Comparison of ENCODE assay signal across 14 cellular contexts in the genomic region with DNA sequence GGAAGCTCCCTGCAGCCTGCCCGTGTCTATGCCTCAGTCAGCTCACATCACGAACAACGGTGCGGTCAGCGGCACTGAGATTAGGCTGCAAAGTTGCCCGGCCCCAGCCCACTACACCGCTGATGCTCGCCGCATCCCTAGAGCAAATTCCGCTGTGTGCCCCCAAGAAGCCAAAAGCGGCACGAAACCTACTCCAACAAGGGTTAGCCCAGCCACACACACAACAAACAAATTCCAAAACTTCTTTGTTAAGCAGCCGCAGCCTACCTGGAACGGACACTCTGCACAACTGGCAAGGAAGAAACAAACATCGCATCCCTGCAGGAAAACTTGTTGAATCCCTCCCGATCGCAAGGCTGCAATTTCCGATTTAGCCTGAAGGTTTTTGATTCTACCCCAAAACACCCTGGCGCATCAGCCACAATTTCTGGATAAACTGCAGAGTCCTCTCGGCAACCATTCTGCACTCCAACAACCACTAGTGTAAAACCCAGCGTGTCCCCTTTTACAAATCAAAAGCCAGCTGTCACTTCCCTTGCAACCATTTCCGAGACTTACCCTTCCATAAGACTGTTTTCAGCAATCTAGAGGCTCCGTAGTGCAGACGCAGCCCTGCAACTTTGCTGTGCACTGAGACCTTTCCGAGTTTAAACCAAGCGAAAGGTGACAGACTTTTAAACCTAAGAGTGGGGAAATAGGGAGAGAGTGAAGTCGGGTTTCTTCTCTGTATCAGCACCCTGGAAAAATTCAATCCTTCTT. TPM values are rescaled to one million over a fixed set of nuclear protein-coding genes. Genes with fewer than 3 reads are reported as not detected.
DNase-seq lines count a peak whose midpoint lies in the region; TF ChIP-seq lines count a peak whose summit lies in the region.
"Had no signal": no experiment of that assay in that cellular context is flagged by ENCODE, and none has a peak within 500 bp of the region (broad histone marks: within the 10 kb centered on the region; RNA-seq: fewer than 3 reads in every experiment).

No MANE protein-coding gene starts in this region.

- H3K79me2 ChIP-seq in ACC112 (ENCODE audit: control insufficient read depth, insufficient read depth, low read length, unreplicated experiment) (no peaks in the 10 kb centered on the region), neural cell (replicated peaks; ENCODE audit: insufficient read depth, low read length) (peaks cover 39% of the 10 kb centered on the region)

- H3F3A ChIP-seq in neural cell (ENCODE audit: insufficient read depth, low read length, poor library complexity, severe bottlenecking), result peaks cover 5% of the 10 kb centered on the region

- H3K27ac Mint-ChIP-seq in endodermal cell, result no peak overlapping the region
- H3K27ac Mint-ChIP-seq: dendritic cell treated with granulocyte-macrophage colony-stimulating factor and Interleukin-4, amounts not matched to agents 40 ng/mL and 50 ng/mL, for 4 days had no signal

- H3K27me3 ChIP-seq in ACC112 (ENCODE audit: insufficient read depth, low read length), result peaks cover 17% of the 10 kb centered on the region; the same call in 1 of the 2 replicates
- H3K27me3 ChIP-seq in endodermal cell (ENCODE audit: control insufficient read depth, insufficient read depth, low read length, poor library complexity, severe bottlenecking), result peaks cover 55% of the 10 kb centered on the region
- no peaks in the 10 kb centered on the region for H3K27me3 ChIP-seq in neural cell (ENCODE audit: insufficient read depth, low read depth, low read length)

- H2AFZ ChIP-seq in ACC112 (ENCODE audit: low read length, unreplicated experiment) (peak overlapping the region; percentile 96), neural cell (ENCODE audit: low read depth, low read length) (peak overlapping the region; percentile 25)

- 1 to 3% methylated on average over 10 to 27 of the region's 27 CpGs for WGBS in endodermal cell (ENCODE audit: insufficient coverage in 1 of 2, insufficient read length in 1 of 2), 2 experiments

- H3K36me3 Mint-ChIP-seq in endodermal cell (ENCODE audit: low read depth), result no peaks in the 10 kb centered on the region

- no peak overlapping the region for H3K27ac ChIP-seq in ACC112 (ENCODE audit: low read depth, low read length)
- H3K27ac ChIP-seq in endodermal cell (ENCODE audit: low read depth, low read length), result no peak overlapping the region
- H3K27ac ChIP-seq in neural cell (ENCODE audit: low read length), result peak overlapping the region; percentile 79

- no peaks in the 10 kb centered on the region for H4K20me1 ChIP-seq in neural cell (ENCODE audit: insufficient read depth)

- TF ChIP-seq RAD21 in neural cell (conservative IDR thresholded peaks at IDR 0.05), result peak; percentile 59

- TF ChIP-seq CTCF in endodermal cell (conservative IDR thresholded peaks at IDR 0.05) (peak; percentile 62), neural cell (IDR thresholded peaks at IDR 0.05; ENCODE audit: poor library complexity, severe bottlenecking) (peak; percentile 62)

- DNase-seq in NCI-H2227 (lab: John Stamatoyannopoulos, UW; ENCODE audit: unreplicated experiment) (peak; percentile 55), endodermal cell (peak; percentile 72), islet precursor cell (no peak), AG08396 (ENCODE audit: low spot score) (no peak), NCI-H2171 (lab: John Stamatoyannopoulos, UW) (no peak), SIG-M5 treated with dmso at 0.1 percent for 504 hours (lab: John Stamatoyannopoulos, UW; ENCODE audit: unreplicated experiment) (no peak)
- DNase-seq: C1 segment of cervical spinal cord; KG1; NCI-H774; stimulated activated CD4-positive, alpha-beta T cell treated with anti-CD3 and anti-CD28 coated beads, Interleukin-12 subunit alpha, Interleukin-12 subunit beta, amount 100 ng/mL, for 4 hours; stimulated activated naive CD4-positive, alpha-beta T cell had no signal

- H3K4me3 Mint-ChIP-seq in endodermal cell, result no peak overlapping the region
- H3K4me3 Mint-ChIP-seq: dendritic cell treated with granulocyte-macrophage colony-stimulating factor and Interleukin-4, amounts not matched to agents 40 ng/mL and 50 ng/mL, for 4 days had no signal

- peak overlapping the region; percentile 81 for H3K4me2 ChIP-seq in neural cell (ENCODE audit: low read length)

- peaks cover 5% of the 10 kb centered on the region for H3K27me3 Mint-ChIP-seq in endodermal cell (ENCODE audit: insufficient read depth)
- H3K27me3 Mint-ChIP-seq: dendritic cell treated with granulocyte-macrophage colony-stimulating factor and Interleukin-4, amounts not matched to agents 40 ng/mL and 50 ng/mL, for 4 days had no signal

- H3K9me2 ChIP-seq in neural cell (ENCODE audit: insufficient read depth, low read length), result no peaks in the 10 kb centered on the region

- H3K36me3 ChIP-seq in ACC112 (ENCODE audit: insufficient read depth, low read length), result no peaks in the 10 kb centered on the region
- no peaks in the 10 kb centered on the region for H3K36me3 ChIP-seq in endodermal cell (ENCODE audit: control insufficient read depth, insufficient read depth, low read length)
- no peaks in the 10 kb centered on the region for H3K36me3 ChIP-seq in neural cell (ENCODE audit: insufficient read depth, low read length)

- no peaks in the 10 kb centered on the region for H3K9me3 ChIP-seq in endodermal cell (ENCODE audit: control insufficient read depth, low read length)
- no peaks in the 10 kb centered on the region for H3K9me3 ChIP-seq in neural cell (ENCODE audit: low read length)

- H3K4me1 Mint-ChIP-seq in endodermal cell, result peaks cover 13% of the 10 kb centered on the region

- TF ChIP-seq EP300 in neural cell (conservative IDR thresholded peaks at IDR 0.05; ENCODE audit: poor library complexity, severe bottlenecking), result no peak

- H3K9me3 Mint-ChIP-seq in endodermal cell, result no peaks in the 10 kb centered on the region
- H3K9me3 Mint-ChIP-seq: dendritic cell treated with granulocyte-macrophage colony-stimulating factor and Interleukin-4, amounts not matched to agents 40 ng/mL and 50 ng/mL, for 4 days had no signal

- no peak overlapping the region for H3K9ac ChIP-seq in endodermal cell (ENCODE audit: extremely low read depth, low read length, poor library complexity, severe bottlenecking)
- H3K9ac ChIP-seq in neural cell (ENCODE audit: low read length), result peak overlapping the region; percentile 79

- H3K4me3 ChIP-seq in ACC112 (ENCODE audit: low read depth, low read length) (peak overlapping the region; percentile 82), endodermal cell (ENCODE audit: low read length) (peak overlapping the region; percentile 80), neural cell (ENCODE audit: low read length) (peak overlapping the region; percentile 82)

- H3K4me1 ChIP-seq in ACC112 (ENCODE audit: control insufficient read depth, insufficient read depth, low read length, unreplicated experiment) (no peaks in the 10 kb centered on the region), endodermal cell (ENCODE audit: control insufficient read depth, insufficient read depth, low read length) (no peaks in the 10 kb centered on the region)

TF ChIP-seq in neural cell, 6 proteins besides CTCF, POLR2A, EP300 and RAD21:
- TF ChIP-seq SMC3 (conservative IDR thresholded peaks at IDR 0.05; ENCODE audit: poor library complexity), result peak; percentile 63
- no peak for TF ChIP-seq TAF1 (IDR thresholded peaks at IDR 0.05; ENCODE audit: low read depth)
- peak; percentile 24 for TF ChIP-seq MXI1 (conservative IDR thresholded peaks at IDR 0.05; ENCODE audit: poor library complexity, severe bottlenecking)
- TF ChIP-seq, protein P1, sequence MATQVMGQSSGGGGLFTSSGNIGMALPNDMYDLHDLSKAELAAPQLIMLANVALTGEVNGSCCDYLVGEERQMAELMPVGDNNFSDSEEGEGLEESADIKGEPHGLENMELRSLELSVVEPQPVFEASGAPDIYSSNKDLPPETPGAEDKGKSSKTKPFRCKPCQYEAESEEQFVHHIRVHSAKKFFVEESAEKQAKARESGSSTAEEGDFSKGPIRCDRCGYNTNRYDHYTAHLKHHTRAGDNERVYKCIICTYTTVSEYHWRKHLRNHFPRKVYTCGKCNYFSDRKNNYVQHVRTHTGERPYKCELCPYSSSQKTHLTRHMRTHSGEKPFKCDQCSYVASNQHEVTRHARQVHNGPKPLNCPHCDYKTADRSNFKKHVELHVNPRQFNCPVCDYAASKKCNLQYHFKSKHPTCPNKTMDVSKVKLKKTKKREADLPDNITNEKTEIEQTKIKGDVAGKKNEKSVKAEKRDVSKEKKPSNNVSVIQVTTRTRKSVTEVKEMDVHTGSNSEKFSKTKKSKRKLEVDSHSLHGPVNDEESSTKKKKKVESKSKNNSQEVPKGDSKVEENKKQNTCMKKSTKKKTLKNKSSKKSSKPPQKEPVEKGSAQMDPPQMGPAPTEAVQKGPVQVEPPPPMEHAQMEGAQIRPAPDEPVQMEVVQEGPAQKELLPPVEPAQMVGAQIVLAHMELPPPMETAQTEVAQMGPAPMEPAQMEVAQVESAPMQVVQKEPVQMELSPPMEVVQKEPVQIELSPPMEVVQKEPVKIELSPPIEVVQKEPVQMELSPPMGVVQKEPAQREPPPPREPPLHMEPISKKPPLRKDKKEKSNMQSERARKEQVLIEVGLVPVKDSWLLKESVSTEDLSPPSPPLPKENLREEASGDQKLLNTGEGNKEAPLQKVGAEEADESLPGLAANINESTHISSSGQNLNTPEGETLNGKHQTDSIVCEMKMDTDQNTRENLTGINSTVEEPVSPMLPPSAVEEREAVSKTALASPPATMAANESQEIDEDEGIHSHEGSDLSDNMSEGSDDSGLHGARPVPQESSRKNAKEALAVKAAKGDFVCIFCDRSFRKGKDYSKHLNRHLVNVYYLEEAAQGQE (IDR thresholded peaks at IDR 0.05; ENCODE audit: borderline replicate concordance), result no peak

RNA-seq across cellular contexts. Expression of a gene that starts 0.4 kb away (rescaled TPM):
- 10 to 100 TPM; 74.8 to 75.9 TPM for total RNA-seq in endodermal cell
- 86.0 TPM for polyA plus RNA-seq in endodermal cell (2013, experiment 1 of 2)
- 78.9 TPM for polyA plus RNA-seq in endodermal cell (2013, experiment 2 of 2)
- 183 and 202 TPM in 2 replicates for polyA plus RNA-seq in neural cell
- 554 and 647 TPM in 2 replicates for polyA minus RNA-seq in neural cell

Comparison
In these comparisons a context has a peak if more than half of its experiments do, and no peak if none do; other contexts are left out.
1. DNase-seq: peak in NCI-H2227 (single experiment) and endodermal cell (single experiment); none in islet precursor cell (single experiment), AG08396 (single experiment), NCI-H2171 (single experiment) and SIG-M5 treated with dmso at 0.1 percent for 504 hours (single experiment).
2. Peak in every context shown above with its lines, with median percentiles within 50 percentile points of each other: H3K4me3 ChIP-seq.